Comparison of ENCODE assay signal across 9 cellular contexts in the genomic region with DNA sequence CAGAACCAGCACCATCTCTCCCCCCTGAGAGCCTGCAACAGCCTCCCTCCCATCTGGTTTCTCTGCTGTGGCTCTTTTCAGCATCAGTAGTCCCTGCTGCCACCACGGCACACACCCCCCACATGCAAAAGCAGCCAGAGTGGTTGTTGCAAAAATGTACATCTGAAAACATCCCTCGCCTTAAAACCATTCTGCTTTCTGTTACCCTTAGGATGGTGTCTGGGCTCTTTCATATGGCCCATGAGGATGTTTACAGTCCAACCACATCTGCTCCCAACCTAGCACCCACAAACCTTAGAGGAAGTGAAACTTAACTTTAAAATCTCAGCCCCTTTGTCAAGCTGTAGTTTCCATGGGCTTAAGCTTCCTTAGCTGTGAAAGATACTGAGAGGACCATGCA. TPM values are rescaled to one million over a fixed set of nuclear protein-coding genes. Genes with fewer than 3 reads are reported as not detected.
DNase-seq lines count a peak whose midpoint lies in the region; ATAC-seq and TF ChIP-seq lines count a peak whose summit lies in the region.
"Had no signal": no experiment of that assay in that cellular context is flagged by ENCODE, and none has a peak within 500 bp of the region (broad histone marks: within the 10 kb centered on the region; RNA-seq: fewer than 3 reads in every experiment).

No MANE protein-coding gene starts in this region.

- peak overlapping the region; percentile 66 for H3K27ac ChIP-seq in CD8-positive, alpha-beta memory T cell (ENCODE audit: low read depth, low read length)
- H3K27ac ChIP-seq in right lobe of liver (peak overlapping the region in 1 of 3 donors; percentile 94), tibial artery (peak overlapping the region; percentile 97 to 98)

- TF ChIP-seq CTCF in right lobe of liver (IDR thresholded peaks at IDR 0.05), result no peak
- TF ChIP-seq CTCF in tibial artery (IDR thresholded peaks at IDR 0.05), result no peak

- CTCF ChIA-PET in CD8-positive, alpha-beta memory T cell (lab: Charles Lee), result interaction anchor here (0.8 to 3.2 kb wide), 5 partner anchors 72 to 185 kb away, joined by 3 to 13 read pairs (median 5); no protein-coding TSS in a partner anchor

- WGBS in right lobe of liver (ENCODE audit: insufficient coverage, low coverage, low lambda C conversion rate, missing lambda C conversion rate), result 54% methylated on average over 2 of the region's 2 CpGs

- ATAC-seq in GM19397 (IDR thresholded peaks at IDR 0.05; ENCODE audit: unreplicated experiment), result peak; percentile 75
- peak; percentile 57 for ATAC-seq in HG03439 (IDR thresholded peaks at IDR 0.05; ENCODE audit: unreplicated experiment)
- peak; percentile 42 for ATAC-seq in activated T-helper 17 cell treated with anti-CD3 and anti-CD28 coated beads, Interleukin-2, amount 50 U/mL, for 72 hours (replicated peaks)
- no peak for ATAC-seq in right lobe of liver

- peaks cover 29% of the 10 kb centered on the region for H3K4me1 ChIP-seq in CD8-positive, alpha-beta memory T cell (ENCODE audit: insufficient read depth, low read length)
- H3K4me1 ChIP-seq in right lobe of liver, result peaks cover 0 to 24% (median 8%) of the 10 kb centered on the region in 4 donors
- peaks cover 0 to 43% (median 36%) of the 10 kb centered on the region in 4 donors for H3K4me1 ChIP-seq in tibial artery

- intact Hi-C loops in right lobe of liver (cut with DNase I) (loop anchor here in 1 of 2 donors (10.0 kb wide), 1 partner anchor 176 kb away; a partner anchor contains a TSS), tibial artery (cut with DNase I; ENCODE audit: low total_unique reads) (loop anchor here (5.0 kb wide), 1 partner anchor 79 kb away; no protein-coding TSS in a partner anchor)

- H3K4me3 Mint-ChIP-seq in CD8-positive, alpha-beta memory T cell, result peak overlapping the region; percentile 86 to 98 (median 93)
- peak overlapping the region; percentile 96 for H3K4me3 Mint-ChIP-seq in activated T-helper 17 cell treated with anti-CD3 and anti-CD28 coated beads, Interleukin-2, amount 50 U/mL, for 72 hours

- H3K9me3 Mint-ChIP-seq in CD8-positive, alpha-beta memory T cell, result no peaks in the 10 kb centered on the region
- H3K9me3 Mint-ChIP-seq in activated T-helper 17 cell treated with anti-CD3 and anti-CD28 coated beads, Interleukin-2, amount 50 U/mL, for 72 hours, result no peaks in the 10 kb centered on the region

- TF ChIP-seq POLR2A in right lobe of liver (IDR thresholded peaks at IDR 0.05), result no peak

- H3K4me1 Mint-ChIP-seq in CD8-positive, alpha-beta memory T cell, result peaks cover 45 to 51% (median 47%) of the 10 kb centered on the region in 3 donors
- H3K4me1 Mint-ChIP-seq in activated T-helper 17 cell treated with anti-CD3 and anti-CD28 coated beads, Interleukin-2, amount 50 U/mL, for 72 hours, result peaks cover 35% of the 10 kb centered on the region

- peak overlapping the region; percentile 71 for H3K4me3 ChIP-seq in CD8-positive, alpha-beta memory T cell (ENCODE audit: low read length)
- H3K4me3 ChIP-seq in right lobe of liver (peak overlapping the region in 2 of 3 donors; percentile 85 to 96), tibial artery (peak overlapping the region; percentile 79 to 82)

- H3K36me3 ChIP-seq in CD8-positive, alpha-beta memory T cell (ENCODE audit: insufficient read depth, low read length), result no peaks in the 10 kb centered on the region
- H3K36me3 ChIP-seq in right lobe of liver (no peaks in the 10 kb centered on the region), tibial artery (peaks cover 0 to 23% (median 0%) of the 10 kb centered on the region in 3 donors)

- H3K27ac Mint-ChIP-seq in CD8-positive, alpha-beta memory T cell, result peak overlapping the region; percentile 71 to 98 (median 92)
- peak overlapping the region; percentile 93 for H3K27ac Mint-ChIP-seq in activated T-helper 17 cell treated with anti-CD3 and anti-CD28 coated beads, Interleukin-2, amount 50 U/mL, for 72 hours

- POLR2A ChIA-PET in CD8-positive, alpha-beta memory T cell (lab: Charles Lee), result interaction anchor here (0.6 kb wide), 1 partner anchor 67 kb away, joined by 3 read pairs; no protein-coding TSS in a partner anchor

- peaks cover 0 to 2% of the 10 kb centered on the region in 2 donors for H3K27me3 Mint-ChIP-seq in CD8-positive, alpha-beta memory T cell
- no peaks in the 10 kb centered on the region for H3K27me3 Mint-ChIP-seq in activated T-helper 17 cell treated with anti-CD3 and anti-CD28 coated beads, Interleukin-2, amount 50 U/mL, for 72 hours

- peak in 3 of 5 donors; percentile 58 to 72 (median 65) for DNase-seq in CD8-positive, alpha-beta memory T cell
- no peak for DNase-seq in right lobe of liver
- peak in 1 of 2 donors; percentile 21 for DNase-seq in tibial artery
- DNase-seq in effector CD8-positive, alpha-beta T cell (lab: John Stamatoyannopoulos, UW), result no peak
- no peak for DNase-seq in activated effector memory CD4-positive, alpha-beta T cell treated with Interleukin-2 at 50 U/mL for 16 hours

- no peaks in the 10 kb centered on the region for H3K9me3 ChIP-seq in CD8-positive, alpha-beta memory T cell (ENCODE audit: low read length)
- H3K9me3 ChIP-seq in right lobe of liver (no peaks in the 10 kb centered on the region), tibial artery (no peaks in the 10 kb centered on the region)

- no peaks in the 10 kb centered on the region for H3K27me3 ChIP-seq in CD8-positive, alpha-beta memory T cell (ENCODE audit: insufficient read depth, low read length, poor library complexity, severe bottlenecking)
- H3K27me3 ChIP-seq in right lobe of liver (no peaks in the 10 kb centered on the region), tibial artery (no peaks in the 10 kb centered on the region)

- peaks cover 0 to 9% (median 0%) of the 10 kb centered on the region in 3 donors for H3K36me3 Mint-ChIP-seq in CD8-positive, alpha-beta memory T cell
- H3K36me3 Mint-ChIP-seq in activated T-helper 17 cell treated with anti-CD3 and anti-CD28 coated beads, Interleukin-2, amount 50 U/mL, for 72 hours (ENCODE audit: low read depth), result peaks cover 7% of the 10 kb centered on the region

RNA-seq across cellular contexts. Expression of a gene that starts 0.8 kb away (rescaled TPM):
- total RNA-seq in CD8-positive, alpha-beta memory T cell, result 1 to 10 TPM in 1 of 2 experiments, under 1 TPM in 1; 0.80 to 1.1 TPM
- polyA plus RNA-seq in CD8-positive, alpha-beta memory T cell, result 0.67 TPM
- 1 to 10 TPM; 2.7 to 4.7 TPM for total RNA-seq in activated T-helper 17 cell treated with anti-CD3 and anti-CD28 coated beads, Interleukin-2, amount 50 U/mL, for 72 hours
- total RNA-seq in right lobe of liver, result 1 to 10 TPM; 1.4 to 3.5 (median 2.5) TPM

RNA-seq across cellular contexts. Expression of a gene that starts 0.9 kb away (rescaled TPM):
- 10 to 100 TPM; 21.6 to 22.8 TPM for total RNA-seq in CD8-positive, alpha-beta memory T cell
- 16.9 TPM for polyA plus RNA-seq in CD8-positive, alpha-beta memory T cell
- total RNA-seq in activated T-helper 17 cell treated with anti-CD3 and anti-CD28 coated beads, Interleukin-2, amount 50 U/mL, for 72 hours, result 10 to 100 TPM; 21.2 to 24.2 TPM
- 10 to 100 TPM; 27.8 to 35.5 (median 33.1) TPM for total RNA-seq in right lobe of liver

RNA-seq across cellular contexts. Expression of a gene that starts 45.1 kb away (rescaled TPM):
- 10 to 100 TPM; 31.7 to 33.8 TPM for total RNA-seq in CD8-positive, alpha-beta memory T cell
- polyA plus RNA-seq in CD8-positive, alpha-beta memory T cell, result 30.7 TPM
- 100 to 1,000 TPM in 1 of 2 donors, 10 to 100 TPM in 1; 42.9 to 145 TPM for total RNA-seq in activated T-helper 17 cell treated with anti-CD3 and anti-CD28 coated beads, Interleukin-2, amount 50 U/mL, for 72 hours
- 10 to 100 TPM in 5 of 6 experiments, 1 to 10 TPM in 1; 6.7 to 43.4 (median 17.4) TPM for total RNA-seq in right lobe of liver

RNA-seq across cellular contexts. Expression of a gene that starts 56.5 kb away (rescaled TPM):
- 10 to 100 TPM; 44.7 to 46.3 TPM for total RNA-seq in CD8-positive, alpha-beta memory T cell
- polyA plus RNA-seq in CD8-positive, alpha-beta memory T cell, result 44.7 TPM
- 10 to 100 TPM; 56.6 to 81.1 TPM for total RNA-seq in activated T-helper 17 cell treated with anti-CD3 and anti-CD28 coated beads, Interleukin-2, amount 50 U/mL, for 72 hours
- total RNA-seq in right lobe of liver, result 10 to 100 TPM; 11.3 to 21.9 (median 18.3) TPM

RNA-seq across cellular contexts. Expression of a gene that starts 56.6 kb away (rescaled TPM):
- under 1 TPM; 0.07 to 0.09 TPM for total RNA-seq in CD8-positive, alpha-beta memory T cell
- polyA plus RNA-seq in CD8-positive, alpha-beta memory T cell, result not detected
- total RNA-seq in activated T-helper 17 cell treated with anti-CD3 and anti-CD28 coated beads, Interleukin-2, amount 50 U/mL, for 72 hours, result under 1 TPM; 0.21 to 0.22 TPM
- under 1 TPM in 5 of 6 experiments, not detected in 1; 0.12 to 0.31 (median 0.16) TPM for total RNA-seq in right lobe of liver
- total RNA-seq: SK-MEL-5 had no signal

Comparison
In these comparisons a context has a peak if more than half of its experiments do, and no peak if none do; other contexts are left out.
1. DNase-seq: peak in CD8-positive, alpha-beta memory T cell (3 of 5); none in right lobe of liver (0 of 3), effector CD8-positive, alpha-beta T cell (single experiment) and activated effector memory CD4-positive, alpha-beta T cell treated with Interleukin-2 at 50 U/mL for 16 hours (single experiment).
2. ATAC-seq: peak in GM19397 (single experiment), HG03439 (single experiment) and activated T-helper 17 cell treated with anti-CD3 and anti-CD28 coated beads, Interleukin-2, amount 50 U/mL, for 72 hours (single experiment); none in right lobe of liver (0 of 4).
3. Peak in every context shown above with its lines, with median percentiles within 50 percentile points of each other: H3K4me3 ChIP-seq.